ENCODE assay signal across 28 cellular contexts in the genomic region with DNA sequence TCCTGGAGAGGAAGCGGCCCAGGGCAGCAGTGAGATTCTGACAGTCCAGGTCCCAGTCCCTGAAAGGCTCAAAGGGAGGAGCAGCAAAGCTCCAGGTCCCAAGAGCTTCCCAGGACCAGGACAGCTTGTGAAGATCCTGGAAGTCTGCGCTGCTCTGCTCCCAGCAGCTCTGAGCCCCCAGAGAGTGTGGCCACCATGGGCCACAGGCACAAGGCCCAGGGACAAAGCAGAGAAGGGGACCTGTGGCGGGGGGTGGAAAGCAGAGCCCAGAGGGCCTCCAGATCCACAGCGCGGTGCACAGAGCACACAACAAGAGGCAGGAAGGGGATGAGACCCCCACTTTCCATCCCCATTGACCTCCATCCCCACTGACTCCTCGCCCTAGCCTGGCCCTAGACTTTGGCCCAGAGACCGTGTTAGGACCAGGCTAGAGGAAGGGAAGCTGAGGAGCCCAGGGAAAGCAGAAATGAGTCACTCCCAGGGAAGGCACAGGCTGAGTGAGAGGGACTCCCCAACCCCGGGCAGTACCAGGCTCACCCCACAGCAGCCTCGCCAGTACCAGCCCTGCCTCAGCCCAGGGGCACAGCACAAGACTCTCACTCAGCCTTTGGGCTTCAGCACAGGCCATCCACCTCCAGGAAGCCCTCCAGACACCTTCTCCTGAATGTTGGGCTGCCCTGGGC.
DNase-seq lines count a peak whose midpoint lies in the region; ATAC-seq, FAIRE-seq and TF ChIP-seq lines count a peak whose summit lies in the region.
"Had no signal": no experiment of that assay in that cellular context is flagged by ENCODE, and none has a peak within 500 bp of the region (broad histone marks: within the 10 kb centered on the region; RNA-seq: fewer than 3 reads in every experiment).

No MANE protein-coding gene starts in this region.

- no peak overlapping the region; the same call in 1 of the 2 replicates for H4K8ac ChIP-seq in H1 (ENCODE audit: extremely low read depth, insufficient read depth, low read length)

- no peak for TF ChIP-seq POLR2A in H1 (IDR thresholded peaks at IDR 0.05; ENCODE audit: control extremely low read depth in 1 of 2, low read depth in 2 of 2, low read length in 2 of 2)

- no peak overlapping the region; the same call in 1 of the 2 replicates for H2BK5ac ChIP-seq in H1 (ENCODE audit: low read depth, low read length)

- H2BK12ac ChIP-seq in H1 (ENCODE audit: low read depth, low read length), result peak overlapping the region; percentile 68; the same call in 1 of the 2 replicates

- no peak overlapping the region for H3K9ac ChIP-seq in H1 (replicated peaks in 1 of 4; ENCODE audit: extremely low read depth in 1 of 4, low read depth in 3 of 4, low read length in 3 of 4)

- H3K36me3 ChIP-seq in H1 (ENCODE audit: control insufficient read depth in 2 of 4, insufficient read depth in 4 of 4, low read length in 3 of 4), result no peaks in the 10 kb centered on the region
- H3K36me3 ChIP-seq: cardiac muscle cell, heart right ventricle, thyroid gland had no signal

- no peaks in the 10 kb centered on the region for H3K79me1 ChIP-seq in H1 (ENCODE audit: low read depth, low read length)

- no peaks in the 10 kb centered on the region for H3K9me3 ChIP-seq in H1 (ENCODE audit: insufficient read depth in 2 of 2, low read depth in 1 of 2, low read length in 1 of 2)
- H3K9me3 ChIP-seq: heart right ventricle, thyroid gland had no signal

- no peak overlapping the region for H3K4ac ChIP-seq in H1 (replicated peaks; ENCODE audit: insufficient read length, low read depth, low read length)

- DNase-seq in activated CD4-positive, alpha-beta T cell treated with anti-CD3 and anti-CD28 coated beads for 1 hour, result peak; percentile 5
- DNase-seq in activated CD4-positive, alpha-beta T cell treated with anti-CD3 and anti-CD28 coated beads for 36 hours, result no peak
- DNase-seq in HT1080 (ENCODE audit: low read depth) (peak; percentile 42), H1 (ENCODE audit: low read depth in 1 of 2, low spot score in 2 of 2) (peak in 1 of 2 experiments; percentile 39), G401 (ENCODE audit: low spot score) (no peak), DMS53 treated with DMSO at 0.1 percent for 48 hours (lab: John Stamatoyannopoulos, UW; ENCODE audit: unreplicated experiment) (no peak), NCI-H128 (lab: John Stamatoyannopoulos, UW; ENCODE audit: unreplicated experiment) (no peak)
- no peak for DNase-seq in stimulated activated naive CD8-positive, alpha-beta T cell treated with anti-CD3 and anti-CD28 coated beads, Interleukin-15, amount 100 ng/mL, for 72 hours
- DNase-seq: activated CD4-positive, alpha-beta T cell treated with anti-CD3 and anti-CD28 coated beads for 4 hours; activated naive CD4-positive, alpha-beta T cell; amniotic stem cell; DMS79; dorsolateral prefrontal cortex; heart right ventricle; NCI-H1092 treated with DMSO at 0.1 percent for 48 hours; NCI-H2029 treated with DMSO at 0.1 percent for 48 hours; NCI-H226; SHP77; stimulated activated CD4-positive, alpha-beta T cell treated with anti-CD3 and anti-CD28 coated beads, Interleukin-2, amount 100 ng/mL, for 24 hours; thyroid gland had no signal

- in situ Hi-C loops in G401 (cut with HindIII; ENCODE audit: low sequenced_read_pairs), result no loop called here

- H3K27ac ChIP-seq in H1 (ENCODE audit: low read depth, low read length), result no peak overlapping the region
- H3K27ac ChIP-seq: cardiac muscle cell, epithelial cell of prostate, heart right ventricle, thyroid gland had no signal

- H3K4me3 ChIP-seq in H1 (ENCODE audit: extremely low read depth in 1 of 4, insufficient read depth in 2 of 4, low read depth in 3 of 4, low read length in 4 of 4), result no peak overlapping the region
- H3K4me3 ChIP-seq: cardiac muscle cell, dorsolateral prefrontal cortex, heart right ventricle, thyroid gland had no signal

- H3K23ac ChIP-seq in H1 (ENCODE audit: insufficient read length), result no peak overlapping the region

- no peak overlapping the region for H3K14ac ChIP-seq in H1 (ENCODE audit: insufficient read length)

- H2AFZ ChIP-seq in H1 (ENCODE audit: low read length), result no peak overlapping the region

- POLR2A ChIA-PET in activated CD4-positive, alpha-beta T cell treated with anti-CD3 and anti-CD28 coated beads for 36 hours (lab: Charles Lee), result no interaction called here
- POLR2A ChIA-PET in H1 (lab: Charles Lee; ENCODE audit: partially characterized antibody), result interaction anchor here (0.7 kb wide), 1 partner anchor 33 kb away, joined by 3 read pairs; no protein-coding TSS in a partner anchor

- no peaks in the 10 kb centered on the region for H3K4me1 Mint-ChIP-seq in activated CD4-positive, alpha-beta T cell treated with anti-CD3 and anti-CD28 coated beads for 36 hours
- H3K4me1 Mint-ChIP-seq in stimulated activated naive CD8-positive, alpha-beta T cell treated with anti-CD3 and anti-CD28 coated beads, Interleukin-15, amount 100 ng/mL, for 72 hours, result no peaks in the 10 kb centered on the region
- H3K4me1 Mint-ChIP-seq: nephron; stimulated activated memory B cell treated with anti-CD40 and anti-IgM and Interleukin-4, amounts not matched to agents 10 μg/mL and 1 μg/mL and 100 μg/mL, for 72 hours had no signal

- WGBS in H1 (ENCODE audit: extremely low coverage in 1 of 2, insufficient coverage in 1 of 2, insufficient read length in 1 of 2, insufficient replicate concordance in 2 of 2, low coverage in 1 of 2, low lambda C conversion rate in 2 of 2, missing lambda C conversion rate in 1 of 2), 2 experiments, result 80% methylated on average over 7 of the region's 9 CpGs; no CpG with 5 or more reads in 1 of the 2 experiments

- TF ChIP-seq CTCF in H1 (IDR thresholded peaks at IDR 0.05; ENCODE audit: control extremely low read depth in 1 of 3, insufficient read depth in 1 of 3, low read depth in 1 of 3, low read length in 3 of 3), result no peak

- no peak overlapping the region for H2BK120ac ChIP-seq in H1 (replicated peaks; ENCODE audit: low read depth, low read length)

- no peaks in the 10 kb centered on the region for H3K9me3 Mint-ChIP-seq in activated CD4-positive, alpha-beta T cell treated with anti-CD3 and anti-CD28 coated beads for 36 hours (ENCODE audit: low read depth)
- no peaks in the 10 kb centered on the region for H3K9me3 Mint-ChIP-seq in stimulated activated naive CD8-positive, alpha-beta T cell treated with anti-CD3 and anti-CD28 coated beads, Interleukin-15, amount 100 ng/mL, for 72 hours
- H3K9me3 Mint-ChIP-seq: nephron; stimulated activated memory B cell treated with anti-CD40 and anti-IgM and Interleukin-4, amounts not matched to agents 10 μg/mL and 1 μg/mL and 100 μg/mL, for 72 hours had no signal

- peaks cover 3% of the 10 kb centered on the region; the same call in 1 of the 2 replicates for H3K23me2 ChIP-seq in H1 (ENCODE audit: low read depth, low read length)

- peak overlapping the region; percentile 81 for H2BK15ac ChIP-seq in H1 (ENCODE audit: low read length)

- peaks cover 3% of the 10 kb centered on the region for H3K27me3 Mint-ChIP-seq in activated CD4-positive, alpha-beta T cell treated with anti-CD3 and anti-CD28 coated beads for 36 hours
- H3K27me3 Mint-ChIP-seq in stimulated activated naive CD8-positive, alpha-beta T cell treated with anti-CD3 and anti-CD28 coated beads, Interleukin-15, amount 100 ng/mL, for 72 hours, result peaks cover 8% of the 10 kb centered on the region

- no peaks in the 10 kb centered on the region for H3K79me2 ChIP-seq in H1 (ENCODE audit: control insufficient read depth in 1 of 2, insufficient read depth in 2 of 2, low read length in 2 of 2)

- peaks cover 0 to 4% (median 2%) of the 10 kb centered on the region in 4 experiments; a peak in 3 of 7 replicates for H3K27me3 ChIP-seq in H1 (replicated peaks in 1 of 4; ENCODE audit: control insufficient read depth in 3 of 4, extremely low read depth in 1 of 4, insufficient read depth in 3 of 4, low read length in 3 of 4)
- H3K27me3 ChIP-seq: cardiac muscle cell, dorsolateral prefrontal cortex, thyroid gland had no signal

- no peak overlapping the region for H3K27ac Mint-ChIP-seq in activated CD4-positive, alpha-beta T cell treated with anti-CD3 and anti-CD28 coated beads for 36 hours
- no peak overlapping the region for H3K27ac Mint-ChIP-seq in stimulated activated naive CD8-positive, alpha-beta T cell treated with anti-CD3 and anti-CD28 coated beads, Interleukin-15, amount 100 ng/mL, for 72 hours
- H3K27ac Mint-ChIP-seq: B cell; nephron; stimulated activated memory B cell treated with anti-CD40 and anti-IgM and Interleukin-4, amounts not matched to agents 10 μg/mL and 1 μg/mL and 100 μg/mL, for 72 hours had no signal

- CTCF ChIA-PET in activated CD4-positive, alpha-beta T cell treated with anti-CD3 and anti-CD28 coated beads for 36 hours (lab: Charles Lee), result interaction anchor here (0.6 kb wide), 2 partner anchors 95 to 717 kb away, joined by 3 read pairs; no protein-coding TSS in a partner anchor
- CTCF ChIA-PET in H1 (lab: Charles Lee; ENCODE audit: partially characterized antibody), result interaction anchor here (0.6 to 10.5 kb wide), 15 partner anchors 11 to 192 kb away, joined by 3 to 137 read pairs (median 4); no protein-coding TSS in a partner anchor

- H2BK20ac ChIP-seq in H1 (ENCODE audit: low read length), result peak overlapping the region; percentile 48

- no peak overlapping the region for H3K4me2 ChIP-seq in H1 (ENCODE audit: insufficient read depth in 1 of 2, low read depth in 2 of 2, low read length in 2 of 2)

- H4K5ac ChIP-seq in H1 (ENCODE audit: insufficient read length, low read depth, low read length), result no peak overlapping the region

- no peak overlapping the region for H3K56ac ChIP-seq in H1 (replicated peaks; ENCODE audit: insufficient read length, low read depth, low read length)

- no peaks in the 10 kb centered on the region for H3K36me3 Mint-ChIP-seq in activated CD4-positive, alpha-beta T cell treated with anti-CD3 and anti-CD28 coated beads for 36 hours (ENCODE audit: low read depth)
- H3K36me3 Mint-ChIP-seq: stimulated activated memory B cell treated with anti-CD40 and anti-IgM and Interleukin-4, amounts not matched to agents 10 μg/mL and 1 μg/mL and 100 μg/mL, for 72 hours had no signal

- TF ChIP-seq EP300 in H1 (IDR thresholded peaks at IDR 0.05; ENCODE audit: borderline replicate concordance in 1 of 2, low read depth in 2 of 2, low read length in 2 of 2), result no peak

- no peak overlapping the region; the same call in none of the 2 replicates for H3K18ac ChIP-seq in H1 (ENCODE audit: extremely low read depth, low read length)

- intact Hi-C loops in activated CD4-positive, alpha-beta T cell treated with anti-CD3 and anti-CD28 coated beads for 36 hours (cut with DNase I, micrococcal nuclease), result no loop called here

- no peaks in the 10 kb centered on the region for H4K20me1 ChIP-seq in H1 (replicated peaks in 1 of 2; ENCODE audit: control insufficient read depth in 1 of 2, insufficient read depth in 2 of 2, low read length in 2 of 2)

- TF ChIP-seq RAD21 in H1 (IDR thresholded peaks at IDR 0.05 in 1 of 2, conservative IDR thresholded peaks at IDR 0.05 in 1 of 2; ENCODE audit: low read depth in 2 of 2, low read length in 2 of 2), result no peak

- peak overlapping the region; percentile 72 for H4K91ac ChIP-seq in H1 (replicated peaks; ENCODE audit: insufficient read length, low read length)

- H2AK5ac ChIP-seq in H1 (ENCODE audit: low read depth, low read length), result no peak overlapping the region

- no peak for FAIRE-seq in H1 (lab: Jason Lieb, UNC)
- FAIRE-seq: A204.1, GM12891, GM19239 had no signal

- no peak for ATAC-seq in activated CD4-positive, alpha-beta T cell treated with anti-CD3 and anti-CD28 coated beads for 36 hours
- peak; percentile 31 for ATAC-seq in stimulated activated naive CD8-positive, alpha-beta T cell treated with anti-CD3 and anti-CD28 coated beads, Interleukin-15, amount 100 ng/mL, for 72 hours
- ATAC-seq: stimulated activated memory B cell treated with anti-CD40 and anti-IgM and Interleukin-4, amounts not matched to agents 10 μg/mL and 1 μg/mL and 100 μg/mL, for 72 hours had no signal

- H3K4me1 ChIP-seq in H1 (replicated peaks in 1 of 4; ENCODE audit: control insufficient read depth in 3 of 4, insufficient read depth in 4 of 4, low read length in 3 of 4), result peaks cover 0 to 19% (median 15%) of the 10 kb centered on the region in 4 experiments; a peak in 6 of 7 replicates
- H3K4me1 ChIP-seq: heart right ventricle, thyroid gland had no signal

- H3K4me3 Mint-ChIP-seq in activated CD4-positive, alpha-beta T cell treated with anti-CD3 and anti-CD28 coated beads for 36 hours, result no peak overlapping the region
- no peak overlapping the region for H3K4me3 Mint-ChIP-seq in stimulated activated naive CD8-positive, alpha-beta T cell treated with anti-CD3 and anti-CD28 coated beads, Interleukin-15, amount 100 ng/mL, for 72 hours
- H3K4me3 Mint-ChIP-seq: B cell; nephron; stimulated activated memory B cell treated with anti-CD40 and anti-IgM and Interleukin-4, amounts not matched to agents 10 μg/mL and 1 μg/mL and 100 μg/mL, for 72 hours had no signal

Comparison
In these comparisons a context has a peak if more than half of its experiments do, and no peak if none do; other contexts are left out.
1. DNase-seq: peak in activated CD4-positive, alpha-beta T cell treated with anti-CD3 and anti-CD28 coated beads for 1 hour (single experiment) and HT1080 (single experiment); none in activated CD4-positive, alpha-beta T cell treated with anti-CD3 and anti-CD28 coated beads for 36 hours (single experiment), stimulated activated naive CD8-positive, alpha-beta T cell treated with anti-CD3 and anti-CD28 coated beads, Interleukin-15, amount 100 ng/mL, for 72 hours (0 of 2), G401 (single experiment), DMS53 treated with DMSO at 0.1 percent for 48 hours (single experiment) and NCI-H128 (single experiment).